In the genomic region with DNA sequence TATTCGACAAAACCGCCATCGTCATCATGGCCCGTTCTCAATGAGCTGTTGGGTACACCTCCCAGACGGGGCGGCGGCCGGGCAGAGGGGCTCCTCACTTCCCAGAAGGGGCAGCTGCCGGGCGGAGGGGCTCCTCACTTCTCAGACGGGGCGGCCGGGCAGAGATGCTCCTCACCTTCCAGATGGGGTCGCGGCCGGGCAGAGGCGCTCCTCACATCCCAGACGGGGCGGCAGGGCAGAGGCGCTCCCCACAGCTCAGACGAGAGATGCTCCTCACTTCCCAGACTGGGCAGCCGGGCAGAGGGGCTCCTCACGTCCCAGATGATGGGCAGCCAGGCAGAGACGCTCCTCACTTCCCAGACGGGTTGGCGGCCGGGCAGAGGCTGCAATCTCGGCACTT, we compare ENCODE assay signal across 1 cellular context.
TF ChIP-seq lines count a peak whose summit lies in the region.

No MANE protein-coding gene starts in this region.

TF ChIP-seq in K562, 482 proteins besides CTCF, POLR2A, EP300 and RAD21:
- TF ChIP-seq, protein P1, sequence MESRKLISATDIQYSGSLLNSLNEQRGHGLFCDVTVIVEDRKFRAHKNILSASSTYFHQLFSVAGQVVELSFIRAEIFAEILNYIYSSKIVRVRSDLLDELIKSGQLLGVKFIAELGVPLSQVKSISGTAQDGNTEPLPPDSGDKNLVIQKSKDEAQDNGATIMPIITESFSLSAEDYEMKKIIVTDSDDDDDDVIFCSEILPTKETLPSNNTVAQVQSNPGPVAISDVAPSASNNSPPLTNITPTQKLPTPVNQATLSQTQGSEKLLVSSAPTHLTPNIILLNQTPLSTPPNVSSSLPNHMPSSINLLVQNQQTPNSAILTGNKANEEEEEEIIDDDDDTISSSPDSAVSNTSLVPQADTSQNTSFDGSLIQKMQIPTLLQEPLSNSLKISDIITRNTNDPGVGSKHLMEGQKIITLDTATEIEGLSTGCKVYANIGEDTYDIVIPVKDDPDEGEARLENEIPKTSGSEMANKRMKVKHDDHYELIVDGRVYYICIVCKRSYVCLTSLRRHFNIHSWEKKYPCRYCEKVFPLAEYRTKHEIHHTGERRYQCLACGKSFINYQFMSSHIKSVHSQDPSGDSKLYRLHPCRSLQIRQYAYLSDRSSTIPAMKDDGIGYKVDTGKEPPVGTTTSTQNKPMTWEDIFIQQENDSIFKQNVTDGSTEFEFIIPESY (CRISPR knock-in tag; IDR thresholded peaks at IDR 0.05) = 0 out of 2 replicates have a peak, but pooled peaks have one; percentile 23
